ENCODE assay signal across 10 cellular contexts in genomic region chr7:44103566-44103940, GRCh38. TPM values are rescaled to one million over a fixed set of nuclear protein-coding genes. Genes with fewer than 3 reads are reported as not detected.
A peak's percentile ranks its signal among the peaks of the same experiment; 100 is the strongest.
DNase-seq lines count a peak whose midpoint lies in the region; ATAC-seq and TF ChIP-seq lines count a peak whose summit lies in the region.
"Had no signal": no experiment of that assay in that cellular context is flagged by ENCODE, and none has a peak within 500 bp of the region (broad histone marks: within the 10 kb centered on the region; RNA-seq: fewer than 3 reads in every experiment).

No MANE protein-coding gene starts in this region.

- peaks cover 19% of the 10 kb centered on the region for H3K4me1 Mint-ChIP-seq in CD8-positive, alpha-beta T cell (ENCODE audit: low read depth)

- H3K27ac Mint-ChIP-seq in CD8-positive, alpha-beta T cell = no peak overlapping the region

- H3K27me3 Mint-ChIP-seq in CD8-positive, alpha-beta T cell (ENCODE audit: low read depth) = no peaks in the 10 kb centered on the region

- H3K4me3 ChIP-seq in CD8-positive, alpha-beta T cell (ENCODE audit: low read depth, low read length) = no peak overlapping the region
- peak overlapping the region; percentile 68 for H3K4me3 ChIP-seq in SJCRH30
- H3K4me3 ChIP-seq in right cardiac atrium (ENCODE audit: low read length) = no peak overlapping the region
- no peak overlapping the region for H3K4me3 ChIP-seq in rectal smooth muscle tissue (ENCODE audit: low read length)

- H3K36me3 Mint-ChIP-seq in CD8-positive, alpha-beta T cell = peaks cover 4% of the 10 kb centered on the region

- peak overlapping the region; percentile 72 for H3K4me3 Mint-ChIP-seq in CD8-positive, alpha-beta T cell

- DNase-seq in CD8-positive, alpha-beta T cell = no peak
- DNase-seq in SJCRH30 (no peak), right cardiac atrium (peak in 2 of 3 donors; percentile 14 to 59), NCI-H82 treated with DMSO at 0.1 percent for 48 hours (lab: John Stamatoyannopoulos, UW; ENCODE audit: unreplicated experiment) (no peak), NOMO-1 treated with DMSO at 0.1 percent for 48 hours (lab: John Stamatoyannopoulos, UW; ENCODE audit: unreplicated experiment) (no peak), inferior parietal cortex (ENCODE audit: extremely low spot score) (no peak)
- DNase-seq: DMS79, NCI-H1930 had no signal

- CTCF ChIA-PET in CD8-positive, alpha-beta T cell (lab: Charles Lee) = interaction anchor here (0.9 kb wide), 1 partner anchor 31 kb away, joined by 3 read pairs; no protein-coding TSS in a partner anchor

- H3K36me3 ChIP-seq in CD8-positive, alpha-beta T cell (ENCODE audit: insufficient read depth, low read length) = no peaks in the 10 kb centered on the region
- H3K36me3 ChIP-seq in SJCRH30 (peaks cover 2% of the 10 kb centered on the region; the same call in 1 of the 2 replicates), rectal smooth muscle tissue (ENCODE audit: control insufficient read depth, insufficient read depth, low read length) (no peaks in the 10 kb centered on the region)

- peaks cover 10% of the 10 kb centered on the region for H3K4me1 ChIP-seq in CD8-positive, alpha-beta T cell (ENCODE audit: insufficient read depth, low read length)
- H3K4me1 ChIP-seq in SJCRH30 = peaks cover 26% of the 10 kb centered on the region
- no peaks in the 10 kb centered on the region for H3K4me1 ChIP-seq in right cardiac atrium (ENCODE audit: control insufficient read depth, insufficient read depth, low read length)
- peaks cover 4% of the 10 kb centered on the region for H3K4me1 ChIP-seq in rectal smooth muscle tissue (ENCODE audit: control insufficient read depth, insufficient read depth, low read length)

- TF ChIP-seq CTCF in CD8-positive, alpha-beta T cell (IDR thresholded peaks at IDR 0.05) = no peak

- POLR2A ChIA-PET in CD8-positive, alpha-beta T cell (lab: Charles Lee) = interaction anchor here (0.5 kb wide), 1 partner anchor 19 kb away, joined by 3 read pairs; no protein-coding TSS in a partner anchor

- H3K9me3 ChIP-seq in CD8-positive, alpha-beta T cell (ENCODE audit: low read length) = no peaks in the 10 kb centered on the region
- H3K9me3 ChIP-seq in SJCRH30 (replicated peaks) = no peaks in the 10 kb centered on the region
- H3K9me3 ChIP-seq in right cardiac atrium (ENCODE audit: control insufficient read depth, low read length) = no peaks in the 10 kb centered on the region

- intact Hi-C loops in CD8-positive, alpha-beta T cell (cut with DNase I, micrococcal nuclease) = no loop called here
- intact Hi-C loops in right cardiac atrium (cut with DNase I) = no loop called here

- no peak overlapping the region for H3K9ac ChIP-seq in rectal smooth muscle tissue (ENCODE audit: low read length)

- WGBS in right cardiac atrium = 78% methylated on average over 8 of the region's 8 CpGs

- no peak for ATAC-seq in CD8-positive, alpha-beta T cell
- no peak for ATAC-seq in right cardiac atrium
- ATAC-seq in GM19351 (IDR thresholded peaks at IDR 0.05; ENCODE audit: unreplicated experiment) = no peak

- H3K9me3 Mint-ChIP-seq in CD8-positive, alpha-beta T cell = no peaks in the 10 kb centered on the region

- no peak overlapping the region for H3K27ac ChIP-seq in CD8-positive, alpha-beta T cell (ENCODE audit: low read depth, low read length)
- no peak overlapping the region for H3K27ac ChIP-seq in SJCRH30
- peak overlapping the region; percentile 42 for H3K27ac ChIP-seq in right cardiac atrium (ENCODE audit: low read length)
- peak overlapping the region; percentile 27 for H3K27ac ChIP-seq in rectal smooth muscle tissue (ENCODE audit: low read depth, low read length)

- H3K27me3 ChIP-seq in CD8-positive, alpha-beta T cell (ENCODE audit: insufficient read depth, low read length) = no peaks in the 10 kb centered on the region
- H3K27me3 ChIP-seq in SJCRH30 (no peaks in the 10 kb centered on the region), right cardiac atrium (ENCODE audit: control insufficient read depth, insufficient read depth) (no peaks in the 10 kb centered on the region), rectal smooth muscle tissue (ENCODE audit: control insufficient read depth, insufficient read depth, low read length) (peaks cover 4% of the 10 kb centered on the region)

RNA-seq across cellular contexts. Expression of gene AEBP1, which starts 0.6 kb away (rescaled TPM):
- 10 to 100 TPM; 15.9 to 22.6 TPM for total RNA-seq in CD8-positive, alpha-beta T cell
- total RNA-seq in SJCRH30 (2014; rRNA removed; shearing (Covaris generic)) = 13.4 and 17.8 TPM in 2 replicates
- total RNA-seq in right cardiac atrium = 100 to 1,000 TPM in 2 of 4 donors, 10 to 100 TPM in 2; 81.0 to 124 (median 103) TPM
- polyA plus RNA-seq in right cardiac atrium = 62.8 TPM

RNA-seq across cellular contexts. Expression of gene POLD2, which starts 19.8 kb away (rescaled TPM):
- 10 to 100 TPM; 44.0 to 48.9 TPM for total RNA-seq in CD8-positive, alpha-beta T cell
- 149 and 162 TPM in 2 replicates for total RNA-seq in SJCRH30 (2014; rRNA removed; shearing (Covaris generic))
- total RNA-seq in right cardiac atrium = 100 to 1,000 TPM in 1 of 4 donors, 10 to 100 TPM in 3; 85.8 to 110 (median 99.0) TPM
- polyA plus RNA-seq in right cardiac atrium = 86.6 TPM

RNA-seq across cellular contexts. Expression of gene POLM, which starts 21.2 kb away (rescaled TPM):
- 10 to 100 TPM; 35.7 to 42.0 TPM for total RNA-seq in CD8-positive, alpha-beta T cell
- 7.6 and 7.9 TPM in 2 replicates for total RNA-seq in SJCRH30 (2014; rRNA removed; shearing (Covaris generic))
- total RNA-seq in right cardiac atrium = 10 to 100 TPM; 24.5 to 28.9 (median 25.8) TPM
- 16.6 TPM for polyA plus RNA-seq in right cardiac atrium

RNA-seq across cellular contexts. Expression of gene MYL7, which starts 37.6 kb away (rescaled TPM):
- total RNA-seq in CD8-positive, alpha-beta T cell = not detected
- total RNA-seq in SJCRH30 (2014; rRNA removed; shearing (Covaris generic)) = not detected in 2 replicates
- total RNA-seq in right cardiac atrium = over 10,000 TPM; 13,263 to 15,323 (median 14,734) TPM
- polyA plus RNA-seq in right cardiac atrium = 28,570 TPM

RNA-seq across cellular contexts. Expression of gene PGAM2, which starts 38.2 kb away (rescaled TPM):
- total RNA-seq in CD8-positive, alpha-beta T cell = 1 to 10 TPM; 1.1 to 1.5 TPM
- not detected in 2 replicates for total RNA-seq in SJCRH30 (2014; rRNA removed; shearing (Covaris generic))
- total RNA-seq in right cardiac atrium = 1,000 to 10,000 TPM in 2 of 4 donors, 100 to 1,000 TPM in 2; 946 to 1,159 (median 1,024) TPM
- polyA plus RNA-seq in right cardiac atrium = 2,530 TPM

Comparison
In these comparisons a context has a peak if more than half of its experiments do, and no peak if none do; other contexts are left out.
1. DNase-seq: peak in right cardiac atrium (2 of 3); none in CD8-positive, alpha-beta T cell (0 of 7), SJCRH30 (0 of 2), NCI-H82 treated with DMSO at 0.1 percent for 48 hours (single experiment), NOMO-1 treated with DMSO at 0.1 percent for 48 hours (single experiment) and inferior parietal cortex (single experiment).
2. H3K27ac ChIP-seq: peak in right cardiac atrium (single experiment) and rectal smooth muscle tissue (single experiment); none in CD8-positive, alpha-beta T cell (single experiment) and SJCRH30 (single experiment).